In genomic region chr2:30782124-30782523, GRCh38 we compare ENCODE assay signal across 25 cellular contexts. TPM values are rescaled to one million over a fixed set of nuclear protein-coding genes. Genes with fewer than 3 reads are reported as not detected.
"Had no signal": no experiment of that assay in that cellular context is flagged by ENCODE, and none has a peak within 500 bp of the region (broad histone marks: within the 10 kb centered on the region; RNA-seq: fewer than 3 reads in every experiment).

No MANE protein-coding gene starts in this region.

- H3K4me1 ChIP-seq: sigmoid colon, SJCRH30 had no signal

- H3K9me3 ChIP-seq: sigmoid colon, SJCRH30 had no signal

- H3K27ac ChIP-seq: dorsolateral prefrontal cortex, sigmoid colon, SJCRH30 had no signal

- H3K4me1 Mint-ChIP-seq: activated CD4-positive, alpha-beta T cell treated with anti-CD3 and anti-CD28 coated beads, Interleukin-2, amount 10 ng/mL, durations not matched to agents 7 days and 5 days; activated naive CD8-positive, alpha-beta T cell treated with anti-CD3 and anti-CD28 coated beads for 36 hours; central memory CD8-positive, alpha-beta T cell; immature natural killer cell; naive thymus-derived CD4-positive, alpha-beta T cell; neural crest cell had no signal

- H3K4me3 ChIP-seq: dorsolateral prefrontal cortex, sigmoid colon, SJCRH30 had no signal

- H3K27ac Mint-ChIP-seq: activated CD4-positive, alpha-beta T cell treated with anti-CD3 and anti-CD28 coated beads, Interleukin-2, amount 10 ng/mL, durations not matched to agents 7 days and 5 days; activated CD8-positive, alpha-beta T cell treated with anti-CD3 and anti-CD28 coated beads for 36 hours; activated naive CD8-positive, alpha-beta T cell treated with anti-CD3 and anti-CD28 coated beads for 36 hours; activated T-helper 2 cell treated with anti-CD3 and anti-CD28 coated beads, Interferon-gamma antibody, Interleukin-2, Interleukin-4, amounts not matched to agents 10 μg/mL and 5 μg/mL and 100 μg/mL, durations not matched to agents 14 hours and 24 hours and 36 hours; effector memory CD8-positive, alpha-beta T cell; immature natural killer cell; naive thymus-derived CD4-positive, alpha-beta T cell had no signal

- DNase-seq: activated CD4-positive, alpha-beta T cell treated with anti-CD3 and anti-CD28 coated beads, Interleukin-2, amount 10 ng/mL, durations not matched to agents 7 days and 5 days; activated CD4-positive, CD25-positive, alpha-beta regulatory T cell; activated CD8-positive, alpha-beta T cell treated with anti-CD3 and anti-CD28 coated beads for 36 hours; activated naive CD4-positive, alpha-beta T cell; activated naive CD8-positive, alpha-beta T cell treated with anti-CD3 and anti-CD28 coated beads for 36 hours; activated T-cell treated with anti-CD3 and anti-CD28 coated beads, Interleukin-2, amount 50 U/mL, for 4 hours; dorsolateral prefrontal cortex; effector memory CD8-positive, alpha-beta T cell; foreskin fibroblast; immature natural killer cell; kidney glomerular epithelial cell; mesenchymal stem cell; naive thymus-derived CD4-positive, alpha-beta T cell; occipital lobe; sigmoid colon; SJCRH30; stimulated activated CD4-positive, alpha-beta T cell treated with anti-CD3 and anti-CD28 coated beads, Interleukin-4, amount 100 ng/mL, for 1 hour; stimulated activated naive CD4-positive, alpha-beta T cell treated with Interleukin-2 at 50 U/mL for 16 hours had no signal

- H3K36me3 ChIP-seq: sigmoid colon, SJCRH30 had no signal

- H3K9me3 Mint-ChIP-seq: activated CD4-positive, alpha-beta T cell treated with anti-CD3 and anti-CD28 coated beads, Interleukin-2, amount 10 ng/mL, durations not matched to agents 7 days and 5 days; activated CD8-positive, alpha-beta T cell treated with anti-CD3 and anti-CD28 coated beads for 36 hours; activated naive CD8-positive, alpha-beta T cell treated with anti-CD3 and anti-CD28 coated beads for 36 hours; activated T-cell treated with anti-CD3 and anti-CD28 coated beads, Interleukin-2, amount 50 U/mL, for 4 hours; activated T-helper 2 cell treated with anti-CD3 and anti-CD28 coated beads, Interferon-gamma antibody, Interleukin-2, Interleukin-4, amounts not matched to agents 10 μg/mL and 5 μg/mL and 100 μg/mL, durations not matched to agents 14 hours and 24 hours and 36 hours; central memory CD8-positive, alpha-beta T cell; effector memory CD8-positive, alpha-beta T cell; immature natural killer cell had no signal

- H3K27me3 ChIP-seq: dorsolateral prefrontal cortex, sigmoid colon had no signal

- H3K4me3 Mint-ChIP-seq: activated CD4-positive, alpha-beta T cell treated with anti-CD3 and anti-CD28 coated beads, Interleukin-2, amount 10 ng/mL, durations not matched to agents 7 days and 5 days; activated CD8-positive, alpha-beta T cell treated with anti-CD3 and anti-CD28 coated beads for 36 hours; activated naive CD8-positive, alpha-beta T cell treated with anti-CD3 and anti-CD28 coated beads for 36 hours; activated T-cell treated with anti-CD3 and anti-CD28 coated beads, Interleukin-2, amount 50 U/mL, for 4 hours; central memory CD8-positive, alpha-beta T cell; effector memory CD8-positive, alpha-beta T cell; immature natural killer cell; naive thymus-derived CD4-positive, alpha-beta T cell; neural crest cell had no signal

- ATAC-seq: activated CD8-positive, alpha-beta T cell treated with anti-CD3 and anti-CD28 coated beads for 36 hours; activated T-cell treated with anti-CD3 and anti-CD28 coated beads, Interleukin-2, amount 50 U/mL, for 4 hours; effector memory CD8-positive, alpha-beta T cell; naive thymus-derived CD4-positive, alpha-beta T cell had no signal

- H3K36me3 Mint-ChIP-seq: activated naive CD8-positive, alpha-beta T cell treated with anti-CD3 and anti-CD28 coated beads for 36 hours; immature natural killer cell; naive thymus-derived CD4-positive, alpha-beta T cell had no signal

RNA-seq across cellular contexts. Expression of gene CAPN13, which starts 25.1 kb away (rescaled TPM):
- total RNA-seq: activated CD4-positive, alpha-beta T cell treated with anti-CD3 and anti-CD28 coated beads, Interleukin-2, amount 10 ng/mL, durations not matched to agents 7 days and 5 days; activated CD8-positive, alpha-beta T cell treated with anti-CD3 and anti-CD28 coated beads for 36 hours; activated naive CD8-positive, alpha-beta T cell treated with anti-CD3 and anti-CD28 coated beads for 36 hours; activated T-helper 2 cell treated with anti-CD3 and anti-CD28 coated beads, Interferon-gamma antibody, Interleukin-2, Interleukin-4, amounts not matched to agents 10 μg/mL and 5 μg/mL and 100 μg/mL, durations not matched to agents 14 hours and 24 hours and 36 hours; astrocyte; glomerular endothelial cell; naive thymus-derived CD4-positive, alpha-beta T cell; neural crest cell; sigmoid colon; SJCRH30; subcutaneous adipose tissue; T-helper 1 cell treated with Interleukin-12 subunit alpha and Interleukin-12 subunit beta and Interleukin-4 antibody, amounts not matched to agents 30 ng/mL and 1 ng/mL, for 36 hours had no signal
- polyA plus RNA-seq: immature natural killer cell; naive thymus-derived CD4-positive, alpha-beta T cell had no signal
